Comparison of ENCODE assay signal across 24 cellular contexts in genomic region chr7:57423768-57424167, GRCh38. TPM values are rescaled to one million over a fixed set of nuclear protein-coding genes. Genes with fewer than 3 reads are reported as not detected.
DNase-seq lines count a peak whose midpoint lies in the region; ATAC-seq, FAIRE-seq and TF ChIP-seq lines count a peak whose summit lies in the region.
"Had no signal": no experiment of that assay in that cellular context is flagged by ENCODE, and none has a peak within 500 bp of the region (broad histone marks: within the 10 kb centered on the region; RNA-seq: fewer than 3 reads in every experiment).

No MANE protein-coding gene starts in this region.

- H3K36me3 ChIP-seq in Loucy (ENCODE audit: insufficient read depth, low read length), result no peaks in the 10 kb centered on the region
- H3K36me3 ChIP-seq in Panc1 (ENCODE audit: control insufficient read depth, insufficient read depth, low read length), result no peaks in the 10 kb centered on the region
- no peaks in the 10 kb centered on the region for H3K36me3 ChIP-seq in adipocyte (ENCODE audit: control insufficient read depth, insufficient read depth, low read length, severe bottlenecking)
- no peaks in the 10 kb centered on the region for H3K36me3 ChIP-seq in kidney (ENCODE audit: control insufficient read depth in 1 of 2, insufficient read depth in 2 of 2, low read length in 2 of 2)

- ATAC-seq in Panc1, result no peak
- ATAC-seq in HG02763 (IDR thresholded peaks at IDR 0.05; ENCODE audit: unreplicated experiment), result no peak

- POLR2A ChIA-PET in Panc1 (lab: Charles Lee), result no interaction called here

- no peak overlapping the region for H3K4me2 ChIP-seq in Loucy (ENCODE audit: low read depth, low read length, poor library complexity, severe bottlenecking)

- CTCF ChIA-PET in Panc1 (lab: Charles Lee), result no interaction called here

- no peak overlapping the region for H3K9ac ChIP-seq in Loucy (ENCODE audit: low read depth, low read length, poor library complexity, severe bottlenecking)
- no peak overlapping the region for H3K9ac ChIP-seq in adipocyte (ENCODE audit: low read length)
- H3K9ac ChIP-seq in kidney (ENCODE audit: low read length in 2 of 2), result no peak overlapping the region

- TF ChIP-seq CTCF in Loucy (conservative IDR thresholded peaks at IDR 0.05; ENCODE audit: low read length) (peak; percentile 29; the same call in 1 of the 2 replicates), Panc1 (IDR thresholded peaks at IDR 0.05) (peak; percentile 12; the same call in 1 of the 2 replicates), kidney (IDR thresholded peaks at IDR 0.05; ENCODE audit: borderline replicate concordance, extremely low read depth, insufficient read depth) (no peak)

- H3K4me3 ChIP-seq in Loucy (ENCODE audit: low read length, poor library complexity, severe bottlenecking), result no peak overlapping the region
- H3K4me3 ChIP-seq in Panc1 (ENCODE audit: low read depth in 2 of 2, low read length in 2 of 2), result no peak overlapping the region
- no peak overlapping the region for H3K4me3 ChIP-seq in adipocyte (ENCODE audit: low read length)
- no peak overlapping the region for H3K4me3 ChIP-seq in kidney (ENCODE audit: low read length in 2 of 2)
- H3K4me3 ChIP-seq: SK-N-MC had no signal

- H3K27ac ChIP-seq in Panc1 (ENCODE audit: low read length), result no peak overlapping the region
- no peak overlapping the region for H3K27ac ChIP-seq in kidney (ENCODE audit: low read depth in 2 of 2, low read length in 2 of 2)
- H3K27ac ChIP-seq: SK-N-MC had no signal

- FAIRE-seq in kidney (lab: Jason Lieb, UNC), result no peak
- FAIRE-seq: RCC 7860 had no signal

- no peaks in the 10 kb centered on the region for H3K27me3 ChIP-seq in Loucy (ENCODE audit: insufficient read depth, low read length, poor library complexity, severe bottlenecking)
- no peaks in the 10 kb centered on the region for H3K27me3 ChIP-seq in Panc1 (ENCODE audit: control insufficient read depth, insufficient read depth, low read length)
- no peaks in the 10 kb centered on the region for H3K27me3 ChIP-seq in adipocyte (replicated peaks; ENCODE audit: control insufficient read depth, insufficient read depth, low read length)

- H2AFZ ChIP-seq in Loucy (ENCODE audit: low read length), result no peak overlapping the region

- H3K9me3 ChIP-seq in Loucy (ENCODE audit: insufficient read depth, low read depth, low read length) (peaks cover 5% of the 10 kb centered on the region; the same call in 1 of the 2 replicates), Panc1 (ENCODE audit: control insufficient read depth, insufficient read depth, low read depth, low read length) (0 out of 2 replicates have a peak, but pooled peaks cover 3% of the 10 kb centered on the region), adipocyte (ENCODE audit: control insufficient read depth, low read length) (peaks cover 7% of the 10 kb centered on the region), kidney (ENCODE audit: control insufficient read depth in 1 of 2, low read length in 2 of 2) (no peaks in the 10 kb centered on the region)

- in situ Hi-C loops in Panc1 (cut with HindIII; ENCODE audit: low pct_unique_long_range_greater_than_20kb, low sequenced_read_pairs), result no loop called here

- H3F3A ChIP-seq in Loucy (ENCODE audit: low read depth), result no peaks in the 10 kb centered on the region

- intact Hi-C loops in Panc1 (cut with micrococcal nuclease; ENCODE audit: unreplicated experiment), result no loop called here
- intact Hi-C loops in kidney (cut with DNase I), result no loop called here

- DNase-seq in NCI-H1694 (lab: John Stamatoyannopoulos, UW) (peak; percentile 4), NCI-H1694 treated with DMSO at 0.1 percent for 48 hours (lab: John Stamatoyannopoulos, UW) (no peak), Panc1 (ENCODE audit: low read depth, low spot score) (no peak), adipocyte (ENCODE audit: low read depth) (peak; percentile 0), kidney (no peak), SW 1271 (lab: John Stamatoyannopoulos, UW) (no peak)
- DNase-seq: H9, HFFc6, IMR-90, NCI-H1092, NCI-H1436, NCI-H2029, NCI-H226, NCI-H510A treated with DMSO at 0.1 percent for 48 hours, NCI-H748 treated with DMSO at 0.1 percent for 48 hours, SHP77, T-helper 1 cell had no signal

- no TSS peak for BruUV-seq in Panc1 (replicated peaks; lab: Mats Ljungman, UMichigan)

- H3K4me1 ChIP-seq in Loucy (ENCODE audit: insufficient read depth, low read length, poor library complexity, severe bottlenecking) (no peaks in the 10 kb centered on the region), Panc1 (ENCODE audit: control insufficient read depth, insufficient read depth, low read length) (no peaks in the 10 kb centered on the region), adipocyte (ENCODE audit: control insufficient read depth, insufficient read depth, low read length) (no peaks in the 10 kb centered on the region), kidney (ENCODE audit: control insufficient read depth in 1 of 2, insufficient read depth in 1 of 2, low read depth in 1 of 2, low read length in 2 of 2) (no peaks in the 10 kb centered on the region)

- H3K79me2 ChIP-seq in Loucy (ENCODE audit: insufficient read depth, low read length), result no peaks in the 10 kb centered on the region

- H3K9me2 ChIP-seq in Loucy (replicated peaks; ENCODE audit: low read depth, low read length), result no peaks in the 10 kb centered on the region

- H4K20me1 ChIP-seq in Loucy (ENCODE audit: insufficient read depth, low read length, poor library complexity, severe bottlenecking), result no peaks in the 10 kb centered on the region

RNA-seq across cellular contexts. Expression of gene ZNF716, which starts 26.2 kb away (rescaled TPM):
- 0.36 TPM for total RNA-seq in Panc1 (2021; ENCODE audit: unreplicated experiment)
- polyA plus RNA-seq in Panc1 (2012; ENCODE audit: insufficient read length), result 0.07 TPM
- total RNA-seq in kidney, result not detected
- polyA plus RNA-seq in kidney (ENCODE audit: insufficient read depth, low read depth, low replicate concordance), result not detected
- total RNA-seq: A172, H9, HFFc6, IMR-90, MCF 10A had no signal
- polyA plus RNA-seq: CD14-positive monocyte, IMR-90 had no signal

Comparison
In these comparisons a context has a peak if more than half of its experiments do, and no peak if none do; other contexts are left out.
1. DNase-seq: peak in NCI-H1694 (single experiment) and adipocyte (single experiment); none in NCI-H1694 treated with DMSO at 0.1 percent for 48 hours (single experiment), Panc1 (single experiment), kidney (single experiment) and SW 1271 (0 of 2).